In genomic region chr12:121789800-121790748, GRCh38 we compare ENCODE assay signal across 8 cellular contexts. TPM values are rescaled to one million over a fixed set of nuclear protein-coding genes. Genes with fewer than 3 reads are reported as not detected.
A peak's percentile ranks its signal among the peaks of the same experiment; 100 is the strongest.
DNase-seq lines count a peak whose midpoint lies in the region; ATAC-seq and TF ChIP-seq lines count a peak whose summit lies in the region.

No MANE protein-coding gene starts in this region.

- intact Hi-C loops in psoas muscle (cut with DNase I) = loop anchor here in 1 of 2 donors (5.0 kb wide), 1 partner anchor 93 kb away; no protein-coding TSS in a partner anchor

- peaks cover 0 to 1% of the 10 kb centered on the region in 2 donors for H3K36me3 ChIP-seq in psoas muscle (ENCODE audit: insufficient read depth in 1 of 2, low read depth in 1 of 2)

- peaks cover 18% of the 10 kb centered on the region for H3K4me1 ChIP-seq in psoas muscle

- no peak overlapping the region for H3K4me3 ChIP-seq in psoas muscle

- ATAC-seq in GM19328 (IDR thresholded peaks at IDR 0.05; ENCODE audit: unreplicated experiment) (peak; percentile 36), HG03457 (IDR thresholded peaks at IDR 0.05; ENCODE audit: unreplicated experiment) (peak; percentile 26), psoas muscle (no peak)

- WGBS in psoas muscle, 3 donors = 62 to 68% (median 64%) methylated on average over 28 of the region's 28 CpGs

- peak; percentile 90 for DNase-seq in activated CD4-positive, alpha-beta T cell treated with anti-CD3 and anti-CD28 coated beads for 1 hour
- DNase-seq in effector CD4-positive, alpha-beta T cell = peak; percentile 93
- DNase-seq in psoas muscle (peak; percentile 60 to 81), HEK293T (ENCODE audit: extremely low spot score) (no peak), DMS53 treated with DMSO at 0.1 percent for 48 hours (lab: John Stamatoyannopoulos, UW; ENCODE audit: unreplicated experiment) (no peak), DMS79 treated with DMSO at 0.1 percent for 48 hours (lab: John Stamatoyannopoulos, UW) (no peak)

- H3K27me3 ChIP-seq in psoas muscle (ENCODE audit: insufficient read depth in 3 of 3, low read length in 2 of 3) = no peaks in the 10 kb centered on the region

- peak overlapping the region; percentile 50 for H3K27ac ChIP-seq in psoas muscle

- CTCF ChIA-PET in HEK293T (lab: Yijun Ruan, JAX) = no interaction called here

- H3K9me3 ChIP-seq in psoas muscle = no peaks in the 10 kb centered on the region

- POLR2A ChIA-PET in HEK293T (lab: Yijun Ruan, JAX) = no interaction called here

- TF ChIP-seq CTCF in psoas muscle (IDR thresholded peaks at IDR 0.05) = no peak

TF ChIP-seq in HEK293T, 16 proteins besides CTCF, POLR2A, EP300 and RAD21:
- TF ChIP-seq BHLHE40 (IDR thresholded peaks at IDR 0.05; ENCODE audit: borderline replicate concordance) = no peak
- no peak for TF ChIP-seq FOXK2 (IDR thresholded peaks at IDR 0.05)
- no peak for TF ChIP-seq SUZ12 (IDR thresholded peaks at IDR 0.05)
- TF ChIP-seq FOXM1 (IDR thresholded peaks at IDR 0.05; ENCODE audit: borderline replicate concordance) = no peak
- no peak for TF ChIP-seq ELF4 (IDR thresholded peaks at IDR 0.05)
- TF ChIP-seq PKNOX1 (IDR thresholded peaks at IDR 0.05) = no peak
- no peak for TF ChIP-seq TARDBP (IDR thresholded peaks at IDR 0.05)
- TF ChIP-seq LEF1 (IDR thresholded peaks at IDR 0.05; ENCODE audit: borderline replicate concordance) = no peak
- TF ChIP-seq ARNT (IDR thresholded peaks at IDR 0.05) = no peak

RNA-seq across cellular contexts. Expression of gene RHOF, which starts 3.4 kb away (rescaled TPM):
- 1 to 10 TPM; 3.3 to 4.8 (median 3.9) TPM for total RNA-seq in psoas muscle
- polyA plus RNA-seq in psoas muscle = 1 to 10 TPM; 1.4 to 4.3 (median 1.6) TPM

RNA-seq across cellular contexts. Expression of gene SETD1B, which starts 13.7 kb away (rescaled TPM):
- total RNA-seq in psoas muscle = 10 to 100 TPM in 3 of 4 donors, 1 to 10 TPM in 1; 9.2 to 13.0 (median 11.8) TPM
- 1 to 10 TPM; 2.8 to 7.5 (median 3.0) TPM for polyA plus RNA-seq in psoas muscle

Comparison
In these comparisons a context has a peak if more than half of its experiments do, and no peak if none do; other contexts are left out.
1. ATAC-seq: peak in GM19328 (single experiment) and HG03457 (single experiment); none in psoas muscle (0 of 4).
2. DNase-seq: peak in activated CD4-positive, alpha-beta T cell treated with anti-CD3 and anti-CD28 coated beads for 1 hour (single experiment), effector CD4-positive, alpha-beta T cell (single experiment) and psoas muscle (2 of 2); none in HEK293T (single experiment), DMS53 treated with DMSO at 0.1 percent for 48 hours (single experiment) and DMS79 treated with DMSO at 0.1 percent for 48 hours (single experiment).